Comparison of ENCODE assay signal across 17 cellular contexts in the genomic region with DNA sequence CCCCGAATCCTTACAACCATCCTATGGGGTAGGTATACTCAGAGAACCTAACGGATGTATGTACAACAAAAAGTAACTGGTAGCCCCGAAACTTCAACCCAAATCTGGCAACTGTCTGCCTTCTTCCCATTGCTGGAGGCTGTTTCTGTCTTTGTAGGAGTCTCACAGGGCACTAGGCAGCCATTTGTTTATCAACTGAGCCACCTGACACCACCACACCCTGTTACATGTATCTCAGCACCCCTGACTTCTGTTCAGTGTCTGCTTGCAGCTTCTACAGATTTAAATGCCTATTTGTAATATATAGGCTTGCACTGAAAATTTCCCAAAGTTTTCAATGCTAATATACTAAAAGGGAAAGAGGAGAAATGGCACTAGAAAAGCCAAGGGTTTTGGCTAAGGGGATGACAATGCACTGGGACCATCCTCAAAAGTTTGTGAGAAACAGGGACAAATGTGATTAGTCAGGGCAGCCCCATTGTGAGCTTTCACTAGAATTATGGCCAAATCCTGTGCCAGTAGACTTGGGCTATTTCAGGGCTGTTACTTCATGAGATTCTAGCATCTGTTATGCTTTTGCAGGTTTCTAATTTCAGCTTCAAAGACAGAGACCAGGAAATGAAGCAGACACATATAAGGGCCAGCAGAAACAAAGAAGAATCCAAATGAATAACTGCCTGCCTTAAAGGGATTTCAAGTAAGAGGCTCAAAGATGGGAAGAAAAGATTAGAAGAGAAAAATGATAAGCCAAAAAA.
DNase-seq lines count a peak whose midpoint lies in the region; ATAC-seq, FAIRE-seq and TF ChIP-seq lines count a peak whose summit lies in the region.
"Had no signal": no experiment of that assay in that cellular context is flagged by ENCODE, and none has a peak within 500 bp of the region (broad histone marks: within the 10 kb centered on the region; RNA-seq: fewer than 3 reads in every experiment).

No MANE protein-coding gene starts in this region.

- no peaks in the 10 kb centered on the region for H3K9me3 Mint-ChIP-seq in CD8-positive, alpha-beta T cell
- no peaks in the 10 kb centered on the region for H3K9me3 Mint-ChIP-seq in natural killer cell treated with Interleukin-12 subunit alpha and Interleukin-12 subunit beta and Interleukin-15 and Interleukin-18, amount 100 ng/mL, for 72 hours
- H3K9me3 Mint-ChIP-seq: neural crest cell; T-helper 1 cell treated with Interleukin-12 subunit alpha and Interleukin-12 subunit beta and Interleukin-4 antibody, amounts not matched to agents 30 μg/mL and 1 μg/mL, for 36 hours had no signal

- no peaks in the 10 kb centered on the region for H3K36me3 Mint-ChIP-seq in CD8-positive, alpha-beta T cell
- H3K36me3 Mint-ChIP-seq in natural killer cell treated with Interleukin-12 subunit alpha and Interleukin-12 subunit beta and Interleukin-15 and Interleukin-18, amount 100 ng/mL, for 72 hours = no peaks in the 10 kb centered on the region

- 85 to 90% methylated on average over 3 of the region's 3 CpGs for WGBS in pancreas, 2 donors

- no peaks in the 10 kb centered on the region for H3K36me3 ChIP-seq in pancreas
- no peaks in the 10 kb centered on the region for H3K36me3 ChIP-seq in CD8-positive, alpha-beta T cell (ENCODE audit: insufficient read depth, low read length)
- H3K36me3 ChIP-seq: adrenal gland, gastrocnemius medialis, lower lobe of right lung had no signal

- H3K27ac ChIP-seq in epithelial cell of prostate (peak overlapping the region; percentile 94), pancreas (peak overlapping the region in 2 of 4 donors; percentile 10 to 59)
- no peak overlapping the region for H3K27ac ChIP-seq in CD8-positive, alpha-beta T cell (ENCODE audit: low read depth, low read length)
- H3K27ac ChIP-seq: adrenal gland, lower lobe of right lung had no signal

- H3K4me1 Mint-ChIP-seq in CD8-positive, alpha-beta T cell (ENCODE audit: low read depth) = no peaks in the 10 kb centered on the region
- H3K4me1 Mint-ChIP-seq in natural killer cell treated with Interleukin-12 subunit alpha and Interleukin-12 subunit beta and Interleukin-15 and Interleukin-18, amount 100 ng/mL, for 72 hours (ENCODE audit: low read depth in 2 of 2) = no peaks in the 10 kb centered on the region

- no peaks in the 10 kb centered on the region for H3K27me3 ChIP-seq in pancreas
- H3K27me3 ChIP-seq in CD8-positive, alpha-beta T cell (ENCODE audit: insufficient read depth, low read length) = no peaks in the 10 kb centered on the region
- H3K27me3 ChIP-seq: adrenal gland, gastrocnemius medialis had no signal

- H3K4me3 Mint-ChIP-seq in CD8-positive, alpha-beta T cell = no peak overlapping the region
- H3K4me3 Mint-ChIP-seq in natural killer cell treated with Interleukin-12 subunit alpha and Interleukin-12 subunit beta and Interleukin-15 and Interleukin-18, amount 100 ng/mL, for 72 hours = no peak overlapping the region
- H3K4me3 Mint-ChIP-seq: neural crest cell; T-helper 1 cell treated with Interleukin-12 subunit alpha and Interleukin-12 subunit beta and Interleukin-4 antibody, amounts not matched to agents 30 μg/mL and 1 μg/mL, for 36 hours had no signal

- peaks cover 8 to 23% (median 9%) of the 10 kb centered on the region in 3 donors for H3K4me1 ChIP-seq in pancreas
- H3K4me1 ChIP-seq in CD8-positive, alpha-beta T cell (ENCODE audit: insufficient read depth, low read length) = no peaks in the 10 kb centered on the region
- H3K4me1 ChIP-seq: adrenal gland, lower lobe of right lung had no signal

- POLR2A ChIA-PET in CD8-positive, alpha-beta T cell (lab: Charles Lee) = no interaction called here

- intact Hi-C loops in pancreas (cut with DNase I) = no loop called here
- intact Hi-C loops in CD8-positive, alpha-beta T cell (cut with DNase I, micrococcal nuclease) = no loop called here

- H3K9me3 ChIP-seq in pancreas = no peaks in the 10 kb centered on the region
- H3K9me3 ChIP-seq in CD8-positive, alpha-beta T cell (ENCODE audit: low read length) = no peaks in the 10 kb centered on the region
- H3K9me3 ChIP-seq: adrenal gland, gastrocnemius medialis, lower lobe of right lung had no signal

- no peak overlapping the region for H3K4me3 ChIP-seq in pancreas
- no peak overlapping the region for H3K4me3 ChIP-seq in CD8-positive, alpha-beta T cell (ENCODE audit: low read depth, low read length)
- H3K4me3 ChIP-seq: adrenal gland, gastrocnemius medialis, K562, lower lobe of right lung had no signal

- peak; percentile 68 to 77 (median 72) for ATAC-seq in pancreas
- ATAC-seq in CD8-positive, alpha-beta T cell = no peak
- no peak for ATAC-seq in GM18870 (IDR thresholded peaks at IDR 0.05; ENCODE audit: unreplicated experiment)
- no peak for ATAC-seq in natural killer cell treated with Interleukin-12 subunit alpha and Interleukin-12 subunit beta and Interleukin-15 and Interleukin-18, amount 100 ng/mL, for 72 hours
- ATAC-seq: K562, lower lobe of right lung, Right ventricle myocardium inferior had no signal

- DNase-seq in DMS53 treated with DMSO at 0.1 percent for 48 hours (lab: John Stamatoyannopoulos, UW; ENCODE audit: unreplicated experiment) (peak; percentile 27), NCI-H2196 (lab: John Stamatoyannopoulos, UW; ENCODE audit: unreplicated experiment) (peak; percentile 32), epithelial cell of prostate (ENCODE audit: low read depth, low spot score) (no peak), pancreas (peak in 1 of 6 donors; percentile 20), NCI-H146 (lab: John Stamatoyannopoulos, UW) (no peak)
- no peak for DNase-seq in CD8-positive, alpha-beta T cell
- DNase-seq in natural killer cell treated with Interleukin-12 subunit alpha and Interleukin-12 subunit beta and Interleukin-15 and Interleukin-18, amount 100 ng/mL, for 72 hours (ENCODE audit: low spot score) = no peak
- DNase-seq: activated CD4-positive, CD25-positive, alpha-beta regulatory T cell; adrenal gland; gastrocnemius medialis; lower lobe of right lung had no signal

- H3K27me3 Mint-ChIP-seq in CD8-positive, alpha-beta T cell (ENCODE audit: low read depth) = peaks cover 9% of the 10 kb centered on the region
- H3K27me3 Mint-ChIP-seq in natural killer cell treated with Interleukin-12 subunit alpha and Interleukin-12 subunit beta and Interleukin-15 and Interleukin-18, amount 100 ng/mL, for 72 hours = peaks cover 20 to 44% of the 10 kb centered on the region in 2 donors

- TF ChIP-seq CTCF in pancreas (IDR thresholded peaks at IDR 0.05) = no peak
- no peak for TF ChIP-seq CTCF in CD8-positive, alpha-beta T cell (IDR thresholded peaks at IDR 0.05)

- no peak for FAIRE-seq in pancreas (lab: Jason Lieb, UNC)
- FAIRE-seq: D721Med, K562 had no signal

- CTCF ChIA-PET in CD8-positive, alpha-beta T cell (lab: Charles Lee) = no interaction called here

- no peak overlapping the region for H3K27ac Mint-ChIP-seq in CD8-positive, alpha-beta T cell
- H3K27ac Mint-ChIP-seq in natural killer cell treated with Interleukin-12 subunit alpha and Interleukin-12 subunit beta and Interleukin-15 and Interleukin-18, amount 100 ng/mL, for 72 hours = no peak overlapping the region
- H3K27ac Mint-ChIP-seq: T-helper 1 cell treated with Interleukin-12 subunit alpha and Interleukin-12 subunit beta and Interleukin-4 antibody, amounts not matched to agents 30 μg/mL and 1 μg/mL, for 36 hours had no signal

Comparison
In these comparisons a context has a peak if more than half of its experiments do, and no peak if none do; other contexts are left out.
1. DNase-seq: peak in DMS53 treated with DMSO at 0.1 percent for 48 hours (single experiment) and NCI-H2196 (single experiment); none in epithelial cell of prostate (single experiment), CD8-positive, alpha-beta T cell (0 of 7), NCI-H146 (single experiment) and natural killer cell treated with Interleukin-12 subunit alpha and Interleukin-12 subunit beta and Interleukin-15 and Interleukin-18, amount 100 ng/mL, for 72 hours (single experiment).
2. ATAC-seq: peak in pancreas (4 of 4); none in CD8-positive, alpha-beta T cell (single experiment), GM18870 (single experiment) and natural killer cell treated with Interleukin-12 subunit alpha and Interleukin-12 subunit beta and Interleukin-15 and Interleukin-18, amount 100 ng/mL, for 72 hours (0 of 2).